Comparison of ENCODE assay signal across 21 cellular contexts in the genomic region with DNA sequence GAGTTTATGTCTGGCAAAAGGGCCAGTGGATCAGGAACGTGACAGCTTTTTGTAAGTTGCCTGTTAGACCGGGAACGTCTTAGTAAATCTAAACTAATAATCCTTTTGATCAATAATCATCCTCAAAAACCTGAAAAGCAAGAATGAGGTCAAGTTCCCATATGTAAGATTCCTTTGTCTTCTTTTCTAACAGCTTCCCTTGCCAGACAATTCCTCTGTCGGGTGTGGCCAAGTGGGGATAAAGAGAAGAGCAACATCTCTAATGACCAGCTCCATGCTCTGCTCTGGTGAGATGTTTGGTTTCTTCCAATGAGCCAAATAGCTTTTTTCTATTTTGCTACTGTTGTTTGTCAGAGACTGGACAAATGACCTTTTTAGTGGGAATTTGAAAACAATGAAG. TPM values are rescaled to one million over a fixed set of nuclear protein-coding genes. Genes with fewer than 3 reads are reported as not detected.
DNase-seq lines count a peak whose midpoint lies in the region; ATAC-seq, FAIRE-seq and TF ChIP-seq lines count a peak whose summit lies in the region.
"Had no signal": no experiment of that assay in that cellular context is flagged by ENCODE, and none has a peak within 500 bp of the region (broad histone marks: within the 10 kb centered on the region; RNA-seq: fewer than 3 reads in every experiment).

No MANE protein-coding gene starts in this region.

- H3K79me2 ChIP-seq in K562 (ENCODE audit: control insufficient read depth, insufficient read depth, low read length): no peaks in the 10 kb centered on the region

- H3K9ac ChIP-seq in K562 (ENCODE audit: insufficient read depth in 1 of 2, low read depth in 2 of 2, low read length in 2 of 2): no peak overlapping the region

- H3K4me1 ChIP-seq in K562 (replicated peaks in 1 of 2; ENCODE audit: control insufficient read depth in 2 of 2, insufficient read depth in 2 of 2, low read length in 2 of 2): no peaks in the 10 kb centered on the region

- peaks cover 24% of the 10 kb centered on the region for H3K36me3 Mint-ChIP-seq in mesothelial cell of epicardium
- peaks cover 17% of the 10 kb centered on the region for H3K36me3 Mint-ChIP-seq in type B pancreatic cell

- no peak for TF ChIP-seq EP300 in K562 (IDR thresholded peaks at IDR 0.05; ENCODE audit: low read length)

- 85% methylated on average over 4 of the region's 4 CpGs for WGBS in K562 (ENCODE audit: insufficient coverage, low coverage, missing lambda C conversion rate)

- H3K4me1 Mint-ChIP-seq in mesothelial cell of epicardium: peaks cover 29% of the 10 kb centered on the region
- no peaks in the 10 kb centered on the region for H3K4me1 Mint-ChIP-seq in type B pancreatic cell (ENCODE audit: unreplicated experiment)
- H3K4me1 Mint-ChIP-seq: CD8-positive, alpha-beta memory T cell; H9 had no signal

- no peaks in the 10 kb centered on the region for H3K9me3 ChIP-seq in K562 (replicated peaks; ENCODE audit: control insufficient read depth, insufficient read depth, low read depth, low read length)
- H3K9me3 ChIP-seq: A549 had no signal

- H3K27ac Mint-ChIP-seq in mesothelial cell of epicardium (peak overlapping the region; percentile 91), type B pancreatic cell (peak overlapping the region; percentile 92)
- H3K27ac Mint-ChIP-seq: H9 had no signal

- POLR2A ChIA-PET in K562 (lab: Yijun Ruan, JAX): interaction anchor here (1.2 kb wide), 2 partner anchors 12 to 17 kb away, joined by 3 to 6 read pairs; no protein-coding TSS in a partner anchor

- in situ Hi-C loops in K562 (cut with MboI): no loop called here

- no peak overlapping the region for H3K4me2 ChIP-seq in K562 (ENCODE audit: insufficient read depth, low read length)
- H3K4me2 ChIP-seq: A549 had no signal

- TF ChIP-seq CTCF in K562 (IDR thresholded peaks at IDR 0.05 in 2 of 3, conservative IDR thresholded peaks at IDR 0.05 in 1 of 3; ENCODE audit: insufficient read depth in 2 of 3, low read depth in 1 of 3, low read length in 3 of 3) (no peak), mesothelial cell of epicardium (IDR thresholded peaks at IDR 0.05; ENCODE audit: unreplicated experiment) (no peak), type B pancreatic cell (conservative IDR thresholded peaks at IDR 0.05) (no peak)

- no peak overlapping the region for H2AFZ ChIP-seq in K562 (ENCODE audit: low read depth, low read length)

- BruUV-seq in K562 (replicated peaks; lab: Mats Ljungman, UMichigan): TSS peak; percentile 22

- peak; percentile 38 for DNase-seq in GM03348 (ENCODE audit: low spot score)
- no peak for DNase-seq in K562 (ENCODE audit: extremely low read depth in 1 of 4, low spot score in 3 of 4)
- DNase-seq in mesothelial cell of epicardium (ENCODE audit: low spot score in 2 of 2, unreplicated experiment in 2 of 2): no peak
- no peak for DNase-seq in type B pancreatic cell (ENCODE audit: extremely low spot score, unreplicated experiment)
- no peak for DNase-seq in left ventricle myocardium superior
- DNase-seq: C1 segment of cervical spinal cord; CD8-positive, alpha-beta memory T cell; DMS79 treated with DMSO at 0.1 percent for 48 hours; H9; NCI-H1092 treated with DMSO at 0.1 percent for 48 hours; NCI-H2081; NCI-H2171 treated with DMSO at 0.1 percent for 48 hours; NCI-H446 treated with DMSO at 0.1 percent for 48 hours; NCI-H748 treated with DMSO at 0.1 percent for 48 hours; NK-92 treated with Interleukin-12 subunit alpha and Interleukin-12 subunit beta, amount 100 ng/mL, for 24 hours; Right ventricle myocardium superior had no signal

- no peak for FAIRE-seq in K562 (lab: Jason Lieb, UNC)
- FAIRE-seq: A549 had no signal

- H3K9me3 Mint-ChIP-seq in mesothelial cell of epicardium: no peaks in the 10 kb centered on the region
- H3K9me3 Mint-ChIP-seq in type B pancreatic cell: no peaks in the 10 kb centered on the region
- H3K9me3 Mint-ChIP-seq: CD8-positive, alpha-beta memory T cell; H9 had no signal

- H3K9me1 ChIP-seq in K562 (ENCODE audit: control insufficient read depth, insufficient read depth, low read length): no peaks in the 10 kb centered on the region

- no peak for ATAC-seq in K562
- no peak for ATAC-seq in left ventricle myocardium superior
- no peak for ATAC-seq in HG03354 (IDR thresholded peaks at IDR 0.05; ENCODE audit: poor library complexity, severe bottlenecking, unreplicated experiment)
- ATAC-seq in GM18517 (IDR thresholded peaks at IDR 0.05; ENCODE audit: unreplicated experiment): no peak
- ATAC-seq: A549 had no signal

- CTCF ChIA-PET in K562 (lab: Yijun Ruan, JAX; ENCODE audit: low intra/inter-chr PET ratio): no interaction called here

- H3K27me3 ChIP-seq in K562 (ENCODE audit: control insufficient read depth in 2 of 2, insufficient read depth in 2 of 2, low read length in 2 of 2): no peaks in the 10 kb centered on the region

- H3K27ac ChIP-seq in K562 (ENCODE audit: extremely low read depth, low read depth, low read length): no peak overlapping the region
- H3K27ac ChIP-seq: A549 had no signal

- H3K27me3 Mint-ChIP-seq in mesothelial cell of epicardium (ENCODE audit: low read depth): no peaks in the 10 kb centered on the region
- H3K27me3 Mint-ChIP-seq in type B pancreatic cell: no peaks in the 10 kb centered on the region
- H3K27me3 Mint-ChIP-seq: CD8-positive, alpha-beta memory T cell had no signal

- H3K4me3 Mint-ChIP-seq in mesothelial cell of epicardium (no peak overlapping the region), type B pancreatic cell (peak overlapping the region; percentile 50)
- H3K4me3 Mint-ChIP-seq: CD8-positive, alpha-beta memory T cell; H9 had no signal

- no peak for TF ChIP-seq POLR2A in K562 (conservative IDR thresholded peaks at IDR 0.05)

- H3K4me3 ChIP-seq in K562: no peak overlapping the region
- H3K4me3 ChIP-seq: A549 had no signal

- TF ChIP-seq RAD21 in K562 (CRISPR knock-in tag; conservative IDR thresholded peaks at IDR 0.05 in 1 of 2, IDR thresholded peaks at IDR 0.05 in 1 of 2): no peak

- peaks cover 78% of the 10 kb centered on the region for H3K36me3 ChIP-seq in K562 (ENCODE audit: control insufficient read depth, insufficient read depth, low read length)

- intact Hi-C loops in K562 (cut with micrococcal nuclease): no loop called here
- intact Hi-C loops in left ventricle myocardium superior (cut with micrococcal nuclease): no loop called here

- no peaks in the 10 kb centered on the region for H4K20me1 ChIP-seq in K562 (replicated peaks; ENCODE audit: control insufficient read depth, insufficient read depth, low read length)

RNA-seq across cellular contexts. Expression of a gene that starts 19.8 kb away (rescaled TPM):
- total RNA-seq in K562 (2011; cell fraction: chromatin; rRNA removed; ENCODE audit: low replicate concordance): not detected in 2 replicates
- not detected in 2 replicates for total RNA-seq in K562 (2011; cell fraction: nucleolus; rRNA removed)
- not detected in 2 replicates for total RNA-seq in K562 (2011; cell fraction: nucleoplasm; rRNA removed)
- total RNA-seq in K562 (2014; rRNA removed) (not detected in 2 replicates), K562 (2014; rRNA removed; fragmentation: Illumina TruSeq; extraction: Trizol) (not detected in 2 replicates), K562 (2015; rRNA removed; fragmentation: Illumina TruSeq; extraction: Trizol) (not detected in 2 replicates), K562 (2021) (not detected in 2 replicates), mesothelial cell of epicardium (not detected in 3 replicates), type B pancreatic cell (ENCODE audit: low replicate concordance) (not detected in 2 replicates), left ventricle myocardium superior (not detected)
- polyA plus RNA-seq in K562 (2011; rRNA removed) (not detected in 2 replicates), K562 (2014; fragmentation: Illumina TruSeq; extraction: Trizol) (not detected in 2 replicates), K562 (2014; fragmentation: Nextera tagmentation; extraction: Ambion mirVana) (not detected), K562 (2014; rRNA removed) (not detected in 2 replicates)
- not detected in 2 replicates for polyA plus RNA-seq in K562 (2011; cell fraction: cytosol; rRNA removed)
- polyA plus RNA-seq in K562 (2011; cell fraction: nucleus; rRNA removed): not detected in 2 replicates
- polyA plus RNA-seq in K562 (2012): not detected in 2 replicates
- not detected in 2 replicates for polyA minus RNA-seq in K562 (2011; rRNA and poly(A)+ RNA removed)
- polyA minus RNA-seq in K562 (2011; cell fraction: cytosol; rRNA and poly(A)+ RNA removed): not detected in 2 replicates
- not detected in 2 replicates for polyA minus RNA-seq in K562 (2011; cell fraction: nucleus; rRNA and poly(A)+ RNA removed)
- total RNA-seq: CD8-positive, alpha-beta memory T cell; H9; LHCN-M2; OCI-LY7; Right ventricle myocardium superior had no signal
- polyA plus RNA-seq: A549; CD8-positive, alpha-beta memory T cell had no signal

RNA-seq across cellular contexts. Expression of a gene that starts 27.2 kb away (rescaled TPM):
- 34.5 and 36.9 TPM in 2 replicates for total RNA-seq in K562 (2011; cell fraction: chromatin; rRNA removed; ENCODE audit: low replicate concordance)
- total RNA-seq in K562 (2011; cell fraction: nucleolus; rRNA removed): 28.4 and 29.7 TPM in 2 replicates
- 50.7 and 104 TPM in 2 replicates for total RNA-seq in K562 (2011; cell fraction: nucleoplasm; rRNA removed)
- 105 and 110 TPM in 2 replicates for total RNA-seq in K562 (2014; rRNA removed)
- total RNA-seq in K562 (2014; rRNA removed; fragmentation: Illumina TruSeq; extraction: Trizol): 148 and 174 TPM in 2 replicates
- 148 and 161 TPM in 2 replicates for total RNA-seq in K562 (2015; rRNA removed; fragmentation: Illumina TruSeq; extraction: Trizol)
- total RNA-seq in K562 (2021): 139 and 140 TPM in 2 replicates
- 295 and 316 TPM in 2 replicates for polyA plus RNA-seq in K562 (2011; rRNA removed)
- polyA plus RNA-seq in K562 (2011; cell fraction: cytosol; rRNA removed): 189 and 259 TPM in 2 replicates
- 67.0 and 104 TPM in 2 replicates for polyA plus RNA-seq in K562 (2011; cell fraction: nucleus; rRNA removed)
- polyA plus RNA-seq in K562 (2012): 244 and 289 TPM in 2 replicates
- 250 and 293 TPM in 2 replicates for polyA plus RNA-seq in K562 (2014; fragmentation: Illumina TruSeq; extraction: Trizol)
- polyA plus RNA-seq in K562 (2014; fragmentation: Nextera tagmentation; extraction: Ambion mirVana): 100 to 1,000 TPM; 538 to 634 TPM
- polyA plus RNA-seq in K562 (2014; rRNA removed): 252 and 265 TPM in 2 replicates
- polyA minus RNA-seq in K562 (2011; rRNA and poly(A)+ RNA removed): 110 and 120 TPM in 2 replicates
- 37.0 and 45.9 TPM in 2 replicates for polyA minus RNA-seq in K562 (2011; cell fraction: cytosol; rRNA and poly(A)+ RNA removed)
- polyA minus RNA-seq in K562 (2011; cell fraction: nucleus; rRNA and poly(A)+ RNA removed): 11.7 and 28.9 TPM in 2 replicates
- total RNA-seq in mesothelial cell of epicardium: 120 to 126 TPM (median 121 TPM) in 3 replicates
- total RNA-seq in type B pancreatic cell (ENCODE audit: low replicate concordance): 132 and 147 TPM in 2 replicates
- total RNA-seq in left ventricle myocardium superior: 96.2 TPM

RNA-seq across cellular contexts. Expression of a gene that starts 53.3 kb away (rescaled TPM):
- 75.2 and 83.6 TPM in 2 replicates for total RNA-seq in K562 (2011; cell fraction: chromatin; rRNA removed; ENCODE audit: low replicate concordance)
- 45.5 and 50.2 TPM in 2 replicates for total RNA-seq in K562 (2011; cell fraction: nucleolus; rRNA removed)
- total RNA-seq in K562 (2011; cell fraction: nucleoplasm; rRNA removed): 91.8 and 160 TPM in 2 replicates
- total RNA-seq in K562 (2014; rRNA removed) (73.9 and 82.2 TPM in 2 replicates), K562 (2014; rRNA removed; fragmentation: Illumina TruSeq; extraction: Trizol) (109 and 120 TPM in 2 replicates), K562 (2015; rRNA removed; fragmentation: Illumina TruSeq; extraction: Trizol) (90.5 and 91.1 TPM in 2 replicates), K562 (2021) (79.4 and 93.6 TPM in 2 replicates), mesothelial cell of epicardium (71.2 to 73.7 TPM (median 72.9 TPM) in 3 replicates), type B pancreatic cell (ENCODE audit: low replicate concordance) (58.6 and 73.4 TPM in 2 replicates), left ventricle myocardium superior (11.1 TPM)
- polyA plus RNA-seq in K562 (2011; rRNA removed) (49.8 and 55.3 TPM in 2 replicates), K562 (2014; fragmentation: Illumina TruSeq; extraction: Trizol) (73.5 and 84.1 TPM in 2 replicates), K562 (2014; fragmentation: Nextera tagmentation; extraction: Ambion mirVana) (10 to 100 TPM; 16.3 to 22.7 TPM), K562 (2014; rRNA removed) (58.7 and 74.2 TPM in 2 replicates)
- polyA plus RNA-seq in K562 (2011; cell fraction: cytosol; rRNA removed): 19.7 and 34.1 TPM in 2 replicates
- 35.5 and 39.4 TPM in 2 replicates for polyA plus RNA-seq in K562 (2011; cell fraction: nucleus; rRNA removed)
- 78.7 and 123 TPM in 2 replicates for polyA plus RNA-seq in K562 (2012)
- 70.6 and 72.7 TPM in 2 replicates for polyA minus RNA-seq in K562 (2011; rRNA and poly(A)+ RNA removed)
- 22.2 and 30.4 TPM in 2 replicates for polyA minus RNA-seq in K562 (2011; cell fraction: cytosol; rRNA and poly(A)+ RNA removed)
- 11.8 and 13.1 TPM in 2 replicates for polyA minus RNA-seq in K562 (2011; cell fraction: nucleus; rRNA and poly(A)+ RNA removed)
